In the genomic region with DNA sequence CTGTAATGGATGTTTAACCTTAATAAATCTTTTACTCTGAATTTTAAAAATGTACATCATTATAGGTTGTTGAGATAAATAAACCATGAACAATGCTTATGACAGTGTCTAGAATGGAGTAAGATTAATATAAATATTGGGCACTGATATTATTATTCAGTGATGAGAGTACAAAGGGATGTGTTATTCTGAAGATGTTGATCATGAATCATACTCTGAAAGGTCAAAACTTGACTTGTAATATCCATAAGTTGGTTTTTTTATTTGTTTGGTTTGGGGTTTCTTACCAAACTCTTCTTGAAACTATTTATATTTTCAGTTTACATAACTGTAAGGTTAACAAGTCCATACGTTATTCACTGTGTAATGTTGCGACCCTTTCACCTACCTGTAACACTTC, we compare ENCODE assay signal across 7 cellular contexts.
"Had no signal": no experiment of that assay in that cellular context is flagged by ENCODE, and none has a peak within 500 bp of the region (broad histone marks: within the 10 kb centered on the region; RNA-seq: fewer than 3 reads in every experiment).

No MANE protein-coding gene starts in this region.

- FAIRE-seq: HTR-8/SVneo, K562 had no signal

- DNase-seq: GM23248, GOT3, H7, IMR-90 had no signal

- H3K4me3 ChIP-seq: GM23248, HAP-1, K562 had no signal

- H3K9ac ChIP-seq: GM23248 had no signal

- H3K27ac ChIP-seq: GM23248 had no signal

- ATAC-seq: K562 had no signal

- H3K4me1 ChIP-seq: HAP-1 had no signal

- H2AFZ ChIP-seq: GM23248 had no signal

- H3K9me3 ChIP-seq: HAP-1 had no signal
